Comparison of ENCODE assay signal across 27 cellular contexts in genomic region chr16:88353232-88353631, GRCh38. TPM values are rescaled to one million over a fixed set of nuclear protein-coding genes. Genes with fewer than 3 reads are reported as not detected.
"Had no signal": no experiment of that assay in that cellular context is flagged by ENCODE, and none has a peak within 500 bp of the region (broad histone marks: within the 10 kb centered on the region; RNA-seq: fewer than 3 reads in every experiment).

No MANE protein-coding gene starts in this region.

- ATAC-seq: activated naive CD4-positive, alpha-beta T cell treated with anti-CD3 and anti-CD28 coated beads, Interleukin-2, amount 50 U/mL, for 72 hours; activated T-cell treated with anti-CD3 and anti-CD28 coated beads, Interleukin-2, amount 50 U/mL, for 72 hours; gastroesophageal sphincter; left lobe of liver had no signal

- H3K4me1 ChIP-seq: gastroesophageal sphincter, parathyroid adenoma, right atrium auricular region had no signal

- H3K4me3 Mint-ChIP-seq: activated T-cell treated with anti-CD3 and anti-CD28 coated beads, Interleukin-2, amount 50 U/mL, for 72 hours; brain; immature natural killer cell; naive B cell; T-helper 1 cell treated with Interleukin-12 subunit alpha and Interleukin-12 subunit beta and Interleukin-4 antibody, amounts not matched to agents 30 μg/mL and 1 μg/mL, for 36 hours had no signal

- H3K36me3 Mint-ChIP-seq: activated naive CD4-positive, alpha-beta T cell treated with anti-CD3 and anti-CD28 coated beads, Interleukin-2, amount 50 U/mL, for 72 hours; brain; immature natural killer cell; naive B cell had no signal

- H3K4me3 ChIP-seq: cardiac muscle cell, gastroesophageal sphincter, right atrium auricular region, spleen, tibial nerve had no signal

- H3K27ac ChIP-seq: cardiac muscle cell, gastroesophageal sphincter, parathyroid adenoma, right atrium auricular region, spleen, tibial nerve, VCaP had no signal

- H2AFZ ChIP-seq: parathyroid adenoma had no signal

- H3K36me3 ChIP-seq: cardiac muscle cell, gastroesophageal sphincter, right atrium auricular region, spleen, tibial nerve had no signal

- FAIRE-seq: endothelial cell of umbilical vein, TTC549 had no signal

- DNase-seq: activated CD4-positive, alpha-beta T cell treated with anti-CD3 and anti-CD28 coated beads for 4 hours; activated CD4-positive, alpha-beta T cell treated with anti-CD3 and anti-CD28 coated beads, Interleukin-2, amount 50 U/mL, for 4 hours; activated naive CD4-positive, alpha-beta T cell; activated T-cell treated with anti-CD3 and anti-CD28 coated beads for 4 hours; activated T-cell treated with anti-CD3 and anti-CD28 coated beads, Interleukin-2, amount 50 U/mL, for 72 hours; anterior cingulate cortex; hypothalamus; immature natural killer cell; mammary epithelial cell; naive B cell; nucleus accumbens; stimulated activated naive CD4-positive, alpha-beta T cell treated with Interleukin-2 at 50 U/mL for 16 hours; T-helper 9 cell had no signal

- H3K27me3 ChIP-seq: cardiac muscle cell, right atrium auricular region, tibial nerve had no signal

- H3K9me3 Mint-ChIP-seq: activated T-cell treated with anti-CD3 and anti-CD28 coated beads, Interleukin-2, amount 50 U/mL, for 72 hours; immature natural killer cell; naive B cell; T-helper 1 cell treated with Interleukin-12 subunit alpha and Interleukin-12 subunit beta and Interleukin-4 antibody, amounts not matched to agents 30 μg/mL and 1 μg/mL, for 36 hours had no signal

- H3K9ac ChIP-seq: parathyroid adenoma had no signal

- H3K79me2 ChIP-seq: parathyroid adenoma had no signal

- H3K9me3 ChIP-seq: gastroesophageal sphincter, right atrium auricular region, spleen, tibial nerve had no signal

- H3K4me1 Mint-ChIP-seq: brain had no signal

- H3K27ac Mint-ChIP-seq: activated naive CD4-positive, alpha-beta T cell treated with anti-CD3 and anti-CD28 coated beads, Interleukin-2, amount 50 U/mL, for 72 hours; activated T-cell treated with anti-CD3 and anti-CD28 coated beads, Interleukin-2, amount 50 U/mL, for 72 hours; brain; immature natural killer cell; naive B cell; T-helper 1 cell treated with Interleukin-12 subunit alpha and Interleukin-12 subunit beta and Interleukin-4 antibody, amounts not matched to agents 30 μg/mL and 1 μg/mL, for 36 hours had no signal

RNA-seq across cellular contexts. Expression of gene ZNF469, which starts 29.5 kb away (rescaled TPM):
- polyA plus RNA-seq: neural cell had no signal
